In genomic region chr2:138175066-138175465, GRCh38 we compare ENCODE assay signal across 24 cellular contexts.
"Had no signal": no experiment of that assay in that cellular context is flagged by ENCODE, and none has a peak within 500 bp of the region (broad histone marks: within the 10 kb centered on the region; RNA-seq: fewer than 3 reads in every experiment).

No MANE protein-coding gene starts in this region.

- H3K4me1 Mint-ChIP-seq: naive thymus-derived CD4-positive, alpha-beta T cell; stimulated activated naive B cell treated with anti-CD40 and anti-IgM and Interleukin-4, amounts not matched to agents 10 μg/mL and 1 μg/mL and 100 μg/mL, for 72 hours had no signal

- H3K27ac ChIP-seq: hepatocyte, left ventricle myocardium inferior, ovary, right atrium auricular region, skin epidermis, stomach, testis, thyroid gland, transverse colon, upper lobe of right lung had no signal

- H3K27me3 ChIP-seq: hepatocyte, ovary, right atrium auricular region, stomach, testis, thyroid gland, transverse colon, upper lobe of right lung had no signal

- H3K4me1 ChIP-seq: left ventricle myocardium inferior, right atrium auricular region, stomach, testis, thyroid gland, transverse colon, upper lobe of right lung had no signal

- H3K4me3 Mint-ChIP-seq: naive thymus-derived CD4-positive, alpha-beta T cell; natural killer cell treated with Interleukin-12 subunit alpha and Interleukin-12 subunit beta and Interleukin-15 and Interleukin-18, amount 100 ng/mL, for 72 hours; stimulated activated naive B cell treated with anti-CD40 and anti-IgM and Interleukin-4, amounts not matched to agents 10 μg/mL and 1 μg/mL and 100 μg/mL, for 72 hours had no signal

- H3K36me3 ChIP-seq: left ventricle myocardium inferior, ovary, right atrium auricular region, stomach, thyroid gland, transverse colon, upper lobe of right lung had no signal

- DNase-seq: islet precursor cell; left ventricle myocardium inferior; midbrain; mucosa of descending colon; naive thymus-derived CD4-positive, alpha-beta T cell; stimulated activated CD4-positive, alpha-beta T cell treated with anti-CD3 and anti-CD28 coated beads, Interleukin-12 subunit alpha, Interleukin-12 subunit beta, amount 100 ng/mL, for 4 hours; stimulated activated CD4-positive, alpha-beta T cell treated with anti-CD3 and anti-CD28 coated beads, Interleukin-15, amount 100 ng/mL, for 24 hours; stimulated activated CD4-positive, alpha-beta T cell treated with anti-CD3 and anti-CD28 coated beads, Interleukin-2, amount 100 ng/mL, for 24 hours; stimulated activated CD4-positive, alpha-beta T cell treated with anti-CD3 and anti-CD28 coated beads, Interleukin-4, amount 100 ng/mL, for 1 hour; stimulated activated naive B cell treated with anti-CD40 and anti-IgM and Interleukin-4, amounts not matched to agents 10 μg/mL and 1 μg/mL and 100 μg/mL, for 72 hours; stimulated activated naive CD8-positive, alpha-beta T cell treated with anti-CD3 and anti-CD28 coated beads, Interleukin-15, Interleukin-2, amounts not matched to agents 100 U/mL and 50 U/mL, for 24 hours; stomach; testis; thyroid gland; transverse colon; upper lobe of right lung had no signal

- H3K4me2 ChIP-seq: hepatocyte had no signal

- H3K36me3 Mint-ChIP-seq: naive thymus-derived CD4-positive, alpha-beta T cell had no signal

- ATAC-seq: mucosa of descending colon; naive thymus-derived CD4-positive, alpha-beta T cell; natural killer cell treated with Interleukin-12 subunit alpha and Interleukin-12 subunit beta and Interleukin-15 and Interleukin-18, amount 100 ng/mL, for 72 hours; sciatic nerve; stimulated activated naive B cell treated with anti-CD40 and anti-IgM and Interleukin-4, amounts not matched to agents 10 μg/mL and 1 μg/mL and 100 μg/mL, for 72 hours; stimulated activated naive CD8-positive, alpha-beta T cell treated with anti-CD3 and anti-CD28 coated beads, Interleukin-15, Interleukin-2, amounts not matched to agents 100 U/mL and 50 U/mL, for 24 hours; upper lobe of right lung had no signal

- H3K27me3 Mint-ChIP-seq: naive thymus-derived CD4-positive, alpha-beta T cell; natural killer cell treated with Interleukin-12 subunit alpha and Interleukin-12 subunit beta and Interleukin-15 and Interleukin-18, amount 100 ng/mL, for 72 hours; progenitor cell of endocrine pancreas; stimulated activated naive B cell treated with anti-CD40 and anti-IgM and Interleukin-4, amounts not matched to agents 10 μg/mL and 1 μg/mL and 100 μg/mL, for 72 hours had no signal

- H3K79me2 ChIP-seq: hepatocyte had no signal

- H3K9me3 ChIP-seq: mucosa of descending colon, ovary, right atrium auricular region, stomach, testis, thyroid gland, transverse colon, upper lobe of right lung had no signal

- H3K27ac Mint-ChIP-seq: naive thymus-derived CD4-positive, alpha-beta T cell; natural killer cell treated with Interleukin-12 subunit alpha and Interleukin-12 subunit beta and Interleukin-15 and Interleukin-18, amount 100 ng/mL, for 72 hours; progenitor cell of endocrine pancreas; stimulated activated naive B cell treated with anti-CD40 and anti-IgM and Interleukin-4, amounts not matched to agents 10 μg/mL and 1 μg/mL and 100 μg/mL, for 72 hours had no signal

- H3K4me3 ChIP-seq: hepatocyte, left ventricle myocardium inferior, lung, mucosa of descending colon, ovary, right atrium auricular region, skin epidermis, stomach, testis, thyroid gland, transverse colon, upper lobe of right lung had no signal
